ENCODE assay signal across 16 cellular contexts in the genomic region with DNA sequence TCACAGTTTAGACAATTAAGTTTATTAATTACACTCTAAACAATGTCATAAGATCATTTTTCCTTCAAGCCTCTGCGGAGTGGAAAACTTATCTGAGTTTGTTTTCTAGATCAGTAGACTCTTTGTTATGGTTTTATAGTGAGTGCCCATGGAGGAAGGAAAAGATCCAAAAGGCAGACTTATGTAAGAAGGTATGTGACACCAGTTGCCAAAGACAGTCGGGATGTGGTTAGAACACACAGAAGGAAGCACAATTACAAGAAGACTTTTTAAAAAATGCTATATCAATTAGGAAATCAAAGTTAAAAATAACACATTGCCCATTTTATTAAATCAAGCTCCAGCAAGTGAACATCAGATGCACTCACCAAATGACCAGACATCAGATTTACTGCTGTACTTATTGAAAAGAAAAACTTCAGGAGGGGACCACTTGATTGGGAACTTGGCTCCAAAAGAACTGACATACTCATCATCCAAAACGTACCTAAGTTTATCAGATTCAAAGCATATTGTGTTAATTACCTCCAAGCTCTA. TPM values are rescaled to one million over a fixed set of nuclear protein-coding genes. Genes with fewer than 3 reads are reported as not detected.
"Had no signal": no experiment of that assay in that cellular context is flagged by ENCODE, and none has a peak within 500 bp of the region (broad histone marks: within the 10 kb centered on the region; RNA-seq: fewer than 3 reads in every experiment).

No MANE protein-coding gene starts in this region.

- DNase-seq: activated CD4-positive, alpha-beta T cell treated with anti-CD3 and anti-CD28 coated beads, Interleukin-2, amount 10 ng/mL, durations not matched to agents 7 days and 5 days; activated CD4-positive, CD25-positive, alpha-beta regulatory T cell; anterior cingulate cortex; dorsolateral prefrontal cortex; left ventricle myocardium inferior; mesenchymal stem cell; stimulated activated CD4-positive, alpha-beta T cell treated with anti-CD3 and anti-CD28 coated beads, Interleukin-15, amount 100 ng/mL, for 24 hours; stimulated activated CD4-positive, alpha-beta T cell treated with anti-CD3 and anti-CD28 coated beads, Interleukin-4, amount 100 ng/mL, for 4 hours; stomach; T-helper 2 cell had no signal

- H3K4me1 Mint-ChIP-seq: activated CD4-positive, alpha-beta T cell treated with anti-CD3 and anti-CD28 coated beads, Interleukin-2, amount 10 ng/mL, durations not matched to agents 7 days and 5 days; neural progenitor cell had no signal

- H3K9me3 ChIP-seq: left ventricle myocardium inferior, stomach, thoracic aorta had no signal

- ATAC-seq: activated naive CD4-positive, alpha-beta T cell treated with anti-CD3 and anti-CD28 coated beads, Interleukin-2, amount 50 U/mL, for 72 hours; esophagus mucosa had no signal

- H3K27ac ChIP-seq: dorsolateral prefrontal cortex, left ventricle myocardium inferior, neural progenitor cell, parathyroid adenoma, stomach, thoracic aorta had no signal

- H3K36me3 Mint-ChIP-seq: neural progenitor cell had no signal

- H3K36me3 ChIP-seq: left ventricle myocardium inferior, neural progenitor cell, stomach, thoracic aorta had no signal

- H3K4me1 ChIP-seq: left ventricle myocardium inferior, neural progenitor cell, parathyroid adenoma had no signal

- H3K4me3 ChIP-seq: dorsolateral prefrontal cortex, left ventricle myocardium inferior, neural progenitor cell, stomach, thoracic aorta had no signal

- H3K27ac Mint-ChIP-seq: activated CD4-positive, alpha-beta T cell treated with anti-CD3 and anti-CD28 coated beads, Interleukin-2, amount 10 ng/mL, durations not matched to agents 7 days and 5 days; activated naive CD4-positive, alpha-beta T cell treated with anti-CD3 and anti-CD28 coated beads, Interleukin-2, amount 50 U/mL, for 72 hours; neural progenitor cell had no signal

- H3K27me3 ChIP-seq: neural progenitor cell, stomach had no signal

- H3K4me3 Mint-ChIP-seq: activated CD4-positive, alpha-beta T cell treated with anti-CD3 and anti-CD28 coated beads, Interleukin-2, amount 10 ng/mL, durations not matched to agents 7 days and 5 days; neural progenitor cell had no signal

- H3K9me3 Mint-ChIP-seq: activated CD4-positive, alpha-beta T cell treated with anti-CD3 and anti-CD28 coated beads, Interleukin-2, amount 10 ng/mL, durations not matched to agents 7 days and 5 days; activated naive CD4-positive, alpha-beta T cell treated with anti-CD3 and anti-CD28 coated beads, Interleukin-2, amount 50 U/mL, for 72 hours; neural progenitor cell had no signal

- H3K27me3 Mint-ChIP-seq: activated CD4-positive, alpha-beta T cell treated with anti-CD3 and anti-CD28 coated beads, Interleukin-2, amount 10 ng/mL, durations not matched to agents 7 days and 5 days had no signal

RNA-seq across cellular contexts. Expression of a gene that starts 57.2 kb away (rescaled TPM):
- total RNA-seq: activated CD4-positive, alpha-beta T cell treated with anti-CD3 and anti-CD28 coated beads, Interleukin-2, amount 10 ng/mL, durations not matched to agents 7 days and 5 days; chondrocyte; left ventricle myocardium inferior had no signal
